10 cellular contexts compared by ENCODE assay signal in the genomic region with DNA sequence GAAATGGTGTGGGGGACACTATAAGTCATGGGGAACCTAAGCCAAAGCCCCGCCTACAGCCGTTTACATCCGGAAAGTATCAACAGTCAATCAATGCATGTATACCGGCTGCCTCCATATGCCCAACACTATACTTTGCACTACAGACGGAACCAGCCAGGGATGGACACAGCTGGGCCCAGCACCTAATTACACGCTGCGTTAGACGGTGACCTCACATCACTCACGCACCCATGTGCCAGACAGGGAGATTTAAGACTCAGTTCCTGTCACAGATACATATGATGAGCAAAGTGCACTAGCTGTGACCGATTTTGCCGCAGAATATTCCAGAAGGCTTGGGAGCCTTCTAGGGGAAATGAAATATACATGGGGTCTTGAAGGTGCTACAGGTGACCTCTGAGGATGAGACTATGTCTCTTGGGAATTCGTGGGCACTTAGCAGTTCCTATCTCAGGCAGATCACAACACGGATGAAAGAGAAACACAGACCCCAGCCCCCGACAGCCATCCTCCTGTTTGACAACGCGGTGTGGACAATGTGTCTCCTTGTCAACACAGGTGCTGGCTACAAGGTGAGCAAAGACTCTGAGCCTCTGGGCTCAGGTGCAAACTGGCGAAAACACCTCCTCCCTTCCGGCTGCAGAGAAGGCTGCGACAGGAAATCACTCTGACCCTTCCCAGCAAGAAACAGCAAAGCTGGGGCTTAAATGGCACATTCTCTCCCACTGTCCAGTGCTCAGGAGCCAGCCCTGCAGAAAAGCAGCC. TPM values are rescaled to one million over a fixed set of nuclear protein-coding genes. Genes with fewer than 3 reads are reported as not detected.
A peak's percentile ranks its signal among the peaks of the same experiment; 100 is the strongest.
DNase-seq lines count a peak whose midpoint lies in the region; ATAC-seq, FAIRE-seq and TF ChIP-seq lines count a peak whose summit lies in the region.
"Had no signal": no experiment of that assay in that cellular context is flagged by ENCODE, and none has a peak within 500 bp of the region (broad histone marks: within the 10 kb centered on the region; RNA-seq: fewer than 3 reads in every experiment).

No MANE protein-coding gene starts in this region.

- H3K36me3 Mint-ChIP-seq in T-helper 2 cell treated with Interferon-gamma antibody and Interleukin-4, amounts not matched to agents 5 μg/mL and 100 μg/mL, for 36 hours (ENCODE audit: low read depth), result peaks cover 33% of the 10 kb centered on the region
- peaks cover 30% of the 10 kb centered on the region for H3K36me3 Mint-ChIP-seq in activated B cell treated with CpG ODN at 0.5 μM for 24 hours (ENCODE audit: low read depth)

- H3K36me3 ChIP-seq in keratinocyte (ENCODE audit: control insufficient read depth in 2 of 2, extremely low read depth in 1 of 2, insufficient read depth in 2 of 2, low read length in 2 of 2), result peaks cover 46 to 52% of the 10 kb centered on the region in 2 experiments
- peaks cover 36% of the 10 kb centered on the region for H3K36me3 ChIP-seq in suprapubic skin

- H3K9me3 ChIP-seq in keratinocyte (ENCODE audit: control insufficient read depth, low read depth, low read length) (no peaks in the 10 kb centered on the region), suprapubic skin (no peaks in the 10 kb centered on the region)

- no peaks in the 10 kb centered on the region for H3K27me3 ChIP-seq in keratinocyte (ENCODE audit: control insufficient read depth, extremely low read depth, insufficient read depth, low read length)
- no peaks in the 10 kb centered on the region for H3K27me3 ChIP-seq in suprapubic skin

- FAIRE-seq in keratinocyte (lab: Jason Lieb, UNC), result no peak
- no peak for FAIRE-seq in D721Med (lab: Jason Lieb, UNC)
- FAIRE-seq: frontal cortex had no signal

- no peak overlapping the region for H2AFZ ChIP-seq in keratinocyte (ENCODE audit: control insufficient read depth, low read length)

- peaks cover 96% of the 10 kb centered on the region for H3K79me2 ChIP-seq in keratinocyte (ENCODE audit: control insufficient read depth, insufficient read depth, low read length)

- H3K4me1 Mint-ChIP-seq in T-helper 2 cell treated with Interferon-gamma antibody and Interleukin-4, amounts not matched to agents 5 μg/mL and 100 μg/mL, for 36 hours (ENCODE audit: low read depth), result peaks cover 44% of the 10 kb centered on the region
- peaks cover 57% of the 10 kb centered on the region for H3K4me1 Mint-ChIP-seq in activated B cell treated with CpG ODN at 0.5 μM for 24 hours

- H3K27ac ChIP-seq in keratinocyte (ENCODE audit: control insufficient read depth, insufficient read depth, low read length) (peak overlapping the region; percentile 71), suprapubic skin (peak overlapping the region; percentile 98)

- WGBS in suprapubic skin, result 14% methylated on average over 14 of the region's 19 CpGs

- DNase-seq in T-helper 2 cell treated with Interferon-gamma antibody and Interleukin-4, amounts not matched to agents 5 μg/mL and 100 μg/mL, for 36 hours (ENCODE audit: low spot score), result no peak
- DNase-seq in T-helper 2 cell (no peak), activated B cell treated with CpG ODN at 0.5 μM for 24 hours (no peak), keratinocyte (ENCODE audit: low read depth, low spot score) (no peak), suprapubic skin (ENCODE audit: low spot score in 2 of 2) (no peak), D721Med (ENCODE audit: insufficient read length, low spot score) (no peak)
- DNase-seq in stimulated activated CD4-positive, alpha-beta T cell treated with anti-CD3 and anti-CD28 coated beads, Interleukin-1b, Interleukin-23, amount 100 ng/mL, for 48 hours, result no peak
- DNase-seq: KG1 had no signal

- H3K4me1 ChIP-seq in keratinocyte (ENCODE audit: control insufficient read depth, extremely low read depth, insufficient read depth, low read length), result peaks cover 57% of the 10 kb centered on the region
- peaks cover 86% of the 10 kb centered on the region for H3K4me1 ChIP-seq in suprapubic skin

- TF ChIP-seq CTCF in activated B cell treated with CpG ODN at 0.5 μM for 24 hours (IDR thresholded peaks at IDR 0.05) (no peak), keratinocyte (optimal IDR thresholded peaks at IDR 0.05 in 1 of 3, IDR thresholded peaks at IDR 0.05 in 1 of 3, conservative IDR thresholded peaks at IDR 0.05 in 1 of 3; ENCODE audit: extremely low read depth in 1 of 3, insufficient read depth in 2 of 3, low read length in 3 of 3) (no peak), suprapubic skin (IDR thresholded peaks at IDR 0.05) (no peak), D721Med (IDR thresholded peaks at IDR 0.05; ENCODE audit: insufficient read depth, missing control alignments) (no peak)

- CTCF ChIA-PET in activated B cell treated with CpG ODN at 0.5 μM for 24 hours (lab: Charles Lee), result interaction anchor here (7.2 to 11.6 kb wide), 2 partner anchors 18 to 115 kb away, joined by 159 to 192 read pairs; no protein-coding TSS in a partner anchor

- H4K20me1 ChIP-seq in keratinocyte (ENCODE audit: control insufficient read depth, extremely low read depth, insufficient read depth, low read length), result peaks cover 83% of the 10 kb centered on the region

- POLR2A ChIA-PET in activated B cell treated with CpG ODN at 0.5 μM for 24 hours (lab: Charles Lee), result interaction anchor here (1.1 to 10.1 kb wide), 5 partner anchors 14 to 303 kb away, joined by 6 to 183 read pairs (median 10); a partner anchor contains a TSS

- intact Hi-C loops in activated B cell treated with CpG ODN at 0.5 μM for 24 hours (cut with micrococcal nuclease), result no loop called here

- H3K4me3 Mint-ChIP-seq in T-helper 2 cell treated with Interferon-gamma antibody and Interleukin-4, amounts not matched to agents 5 μg/mL and 100 μg/mL, for 36 hours, result peak overlapping the region; percentile 38
- peak overlapping the region; percentile 63 for H3K4me3 Mint-ChIP-seq in activated B cell treated with CpG ODN at 0.5 μM for 24 hours

- no peak for TF ChIP-seq POLR2A in suprapubic skin (IDR thresholded peaks at IDR 0.05)

- H3K9ac ChIP-seq in keratinocyte (ENCODE audit: control insufficient read depth, extremely low read depth, insufficient read depth, low read length), result peak overlapping the region; percentile 65

- peak overlapping the region; percentile 20 for H3K27ac Mint-ChIP-seq in T-helper 2 cell treated with Interferon-gamma antibody and Interleukin-4, amounts not matched to agents 5 μg/mL and 100 μg/mL, for 36 hours
- peak overlapping the region; percentile 97 for H3K27ac Mint-ChIP-seq in activated B cell treated with CpG ODN at 0.5 μM for 24 hours

- H3K9me1 ChIP-seq in keratinocyte (ENCODE audit: control insufficient read depth, extremely low read depth, insufficient read depth, low read length), result peaks cover 10% of the 10 kb centered on the region

- no peaks in the 10 kb centered on the region for H3K9me3 Mint-ChIP-seq in T-helper 2 cell treated with Interferon-gamma antibody and Interleukin-4, amounts not matched to agents 5 μg/mL and 100 μg/mL, for 36 hours
- no peaks in the 10 kb centered on the region for H3K9me3 Mint-ChIP-seq in activated B cell treated with CpG ODN at 0.5 μM for 24 hours

- dilution Hi-C loops in keratinocyte (cut with MboI; ENCODE audit: extremely low pct_ligation_motif_present, low sequenced_read_pairs), result no loop called here

- peak overlapping the region; percentile 24 to 57 (median 26) for H3K4me3 ChIP-seq in keratinocyte (ENCODE audit: control insufficient read depth in 2 of 3, extremely low read depth in 1 of 3, insufficient read depth in 2 of 3, low read depth in 1 of 3, low read length in 3 of 3)
- H3K4me3 ChIP-seq in suprapubic skin, result peak overlapping the region; percentile 77

- ATAC-seq in activated B cell treated with CpG ODN at 0.5 μM for 24 hours (ENCODE audit: low read depth) (no peak), GM19351 (IDR thresholded peaks at IDR 0.05; ENCODE audit: unreplicated experiment) (no peak)

- peak overlapping the region; percentile 98 for H3K4me2 ChIP-seq in keratinocyte (ENCODE audit: control insufficient read depth, extremely low read depth, insufficient read depth, low read depth, low read length)

- TF ChIP-seq EP300 in suprapubic skin (IDR thresholded peaks at IDR 0.05), result no peak

- no peaks in the 10 kb centered on the region for H3K27me3 Mint-ChIP-seq in T-helper 2 cell treated with Interferon-gamma antibody and Interleukin-4, amounts not matched to agents 5 μg/mL and 100 μg/mL, for 36 hours (ENCODE audit: low read depth)
- no peaks in the 10 kb centered on the region for H3K27me3 Mint-ChIP-seq in activated B cell treated with CpG ODN at 0.5 μM for 24 hours

RNA-seq across cellular contexts. Expression of a gene that starts 8.0 kb away (rescaled TPM):
- total RNA-seq in activated B cell treated with CpG ODN at 0.5 μM for 24 hours, result 246 and 248 TPM in 2 replicates
- 195 to 220 TPM (median 207 TPM) in 3 replicates for polyA plus RNA-seq in keratinocyte
- polyA plus RNA-seq in keratinocyte (2011; ENCODE audit: low read depth), result 177 TPM
- polyA plus RNA-seq in keratinocyte (2011; cell fraction: cytosol; rRNA removed), result 69.0 and 81.5 TPM in 2 replicates
- polyA plus RNA-seq in keratinocyte (2011; cell fraction: nucleus; rRNA removed), result 933 and 1,273 TPM in 2 replicates
- polyA plus RNA-seq in keratinocyte (2012; ENCODE audit: low replicate concordance), result 296 and 367 TPM in 2 replicates
- polyA minus RNA-seq in keratinocyte, result 503 to 1,127 TPM (median 686 TPM) in 3 replicates
- 209 TPM for polyA minus RNA-seq in keratinocyte (2011; cell fraction: cytosol; rRNA and poly(A)+ RNA removed)
- 2,164 and 3,990 TPM in 2 replicates for polyA minus RNA-seq in keratinocyte (2011; cell fraction: nucleus; rRNA and poly(A)+ RNA removed)
- total RNA-seq in suprapubic skin, result 1,000 to 10,000 TPM; 1,174 to 1,475 (median 1,322) TPM

RNA-seq across cellular contexts. Expression of a gene that starts 35.0 kb away (rescaled TPM):
- total RNA-seq in activated B cell treated with CpG ODN at 0.5 μM for 24 hours (2,373 and 2,524 TPM in 2 replicates), suprapubic skin (1,000 to 10,000 TPM; 1,221 to 2,946 (median 2,495) TPM)
- 1,553 to 1,943 TPM (median 1,735 TPM) in 3 replicates for polyA plus RNA-seq in keratinocyte
- polyA plus RNA-seq in keratinocyte (2011; ENCODE audit: low read depth), result 533 TPM
- polyA plus RNA-seq in keratinocyte (2011; cell fraction: cytosol; rRNA removed), result 1,489 and 2,026 TPM in 2 replicates
- polyA plus RNA-seq in keratinocyte (2011; cell fraction: nucleus; rRNA removed), result 533 and 561 TPM in 2 replicates
- 1,577 and 1,717 TPM in 2 replicates for polyA plus RNA-seq in keratinocyte (2012; ENCODE audit: low replicate concordance)
- polyA minus RNA-seq in keratinocyte, result 1,076 to 1,632 TPM (median 1,456 TPM) in 3 replicates
- polyA minus RNA-seq in keratinocyte (2011; cell fraction: cytosol; rRNA and poly(A)+ RNA removed), result 1,594 TPM
- polyA minus RNA-seq in keratinocyte (2011; cell fraction: nucleus; rRNA and poly(A)+ RNA removed), result 251 and 310 TPM in 2 replicates

RNA-seq across cellular contexts. Expression of a gene that starts 52.7 kb away (rescaled TPM):
- total RNA-seq in activated B cell treated with CpG ODN at 0.5 μM for 24 hours, result 27.8 and 30.9 TPM in 2 replicates
- polyA plus RNA-seq in keratinocyte, result 10.1 to 12.3 TPM (median 10.5 TPM) in 3 replicates
- polyA plus RNA-seq in keratinocyte (2011; ENCODE audit: low read depth), result 4.3 TPM
- 4.7 and 7.8 TPM in 2 replicates for polyA plus RNA-seq in keratinocyte (2011; cell fraction: cytosol; rRNA removed)
- polyA plus RNA-seq in keratinocyte (2011; cell fraction: nucleus; rRNA removed), result 31.6 and 35.4 TPM in 2 replicates
- polyA plus RNA-seq in keratinocyte (2012; ENCODE audit: low replicate concordance), result 10.6 and 11.7 TPM in 2 replicates
- polyA minus RNA-seq in keratinocyte, result 5.7 to 10.8 TPM (median 9.4 TPM) in 3 replicates
- polyA minus RNA-seq in keratinocyte (2011; cell fraction: cytosol; rRNA and poly(A)+ RNA removed), result 7.5 TPM
- polyA minus RNA-seq in keratinocyte (2011; cell fraction: nucleus; rRNA and poly(A)+ RNA removed), result 9.0 and 14.4 TPM in 2 replicates
- 10 to 100 TPM in 3 of 4 donors, 1 to 10 TPM in 1; 8.0 to 16.3 (median 12.5) TPM for total RNA-seq in suprapubic skin
